8 cellular contexts compared by ENCODE assay signal in the genomic region with DNA sequence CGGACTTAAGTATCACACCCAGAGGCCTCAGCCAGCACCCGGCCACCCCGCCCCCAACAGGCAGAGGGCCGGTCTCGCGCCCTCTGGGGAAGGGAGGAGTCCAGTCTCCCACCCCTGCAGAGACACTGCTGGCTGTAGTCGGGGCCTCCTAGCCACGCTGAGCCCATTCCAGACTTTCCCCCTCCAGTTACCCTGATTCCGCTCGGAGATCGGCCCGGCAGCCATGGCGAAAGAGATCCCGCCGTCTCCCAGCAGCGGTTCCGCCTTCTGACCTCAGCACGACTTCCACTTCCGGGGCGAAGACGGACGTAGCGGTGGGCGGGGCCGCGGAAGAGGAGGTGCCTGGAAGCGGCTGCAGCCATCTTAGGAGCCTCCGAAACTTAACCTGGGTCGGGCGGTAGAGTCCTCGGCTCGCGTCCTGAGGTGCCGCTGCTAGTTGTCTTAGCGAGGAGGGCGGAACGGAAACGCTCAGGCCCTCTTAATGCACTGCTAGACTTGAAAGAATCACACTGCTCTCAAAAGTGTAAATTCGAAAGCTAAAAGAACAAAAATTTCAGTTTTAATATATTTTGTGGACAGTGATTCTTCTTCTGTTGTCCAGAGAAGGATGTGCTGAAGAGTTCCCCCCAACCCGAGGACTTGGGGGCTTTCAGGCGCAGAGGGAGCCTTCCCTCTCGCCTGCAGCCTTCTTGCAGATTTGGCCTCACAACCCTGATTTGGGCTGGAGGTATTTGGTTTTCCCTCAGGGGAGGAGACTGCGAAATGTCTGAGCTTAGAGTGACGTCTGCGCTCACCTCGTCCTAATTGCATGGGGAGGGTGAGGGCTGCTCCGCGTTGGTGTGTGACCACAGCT. TPM values are rescaled to one million over a fixed set of nuclear protein-coding genes. Genes with fewer than 3 reads are reported as not detected.
DNase-seq lines count a peak whose midpoint lies in the region; ATAC-seq and TF ChIP-seq lines count a peak whose summit lies in the region.

A gene with protein sequence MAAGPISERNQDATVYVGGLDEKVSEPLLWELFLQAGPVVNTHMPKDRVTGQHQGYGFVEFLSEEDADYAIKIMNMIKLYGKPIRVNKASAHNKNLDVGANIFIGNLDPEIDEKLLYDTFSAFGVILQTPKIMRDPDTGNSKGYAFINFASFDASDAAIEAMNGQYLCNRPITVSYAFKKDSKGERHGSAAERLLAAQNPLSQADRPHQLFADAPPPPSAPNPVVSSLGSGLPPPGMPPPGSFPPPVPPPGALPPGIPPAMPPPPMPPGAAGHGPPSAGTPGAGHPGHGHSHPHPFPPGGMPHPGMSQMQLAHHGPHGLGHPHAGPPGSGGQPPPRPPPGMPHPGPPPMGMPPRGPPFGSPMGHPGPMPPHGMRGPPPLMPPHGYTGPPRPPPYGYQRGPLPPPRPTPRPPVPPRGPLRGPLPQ (minus strand): TSS at position 269 of the 853 bp plus-strand sequence. CDS start 44 bp downstream, at position 225.

- no peak for TF ChIP-seq CTCF in GM13976 (IDR thresholded peaks at IDR 0.05; ENCODE audit: borderline replicate concordance, control extremely low read depth, extremely low read depth, insufficient read depth, missing control alignments)
- TF ChIP-seq CTCF in type B pancreatic cell (conservative IDR thresholded peaks at IDR 0.05): peak; percentile 17

- H3K27ac Mint-ChIP-seq in type B pancreatic cell: peak within 1 kb of the TSS; percentile 97

- 0 to 1% (median 0%) methylated on average over 43 to 48 of the region's 48 CpGs for WGBS in adipose tissue, 3 donors

- H3K36me3 Mint-ChIP-seq in type B pancreatic cell: peaks cover 47% of the 10 kb centered on the region

- DNase-seq in GM13976 (ENCODE audit: low spot score) (peak; percentile 94), NCI-H146 (lab: John Stamatoyannopoulos, UW) (peak; percentile 95), T-helper 1 cell (peak; percentile 89 to 97 (median 93)), cardiac septum (ENCODE audit: low spot score) (peak; percentile 99), pons (ENCODE audit: low spot score) (peak; percentile 93), type B pancreatic cell (ENCODE audit: extremely low spot score, unreplicated experiment) (peak; percentile 93)

- peaks cover 17% of the 10 kb centered on the region for H3K4me1 Mint-ChIP-seq in type B pancreatic cell (ENCODE audit: unreplicated experiment)

- no peaks in the 10 kb centered on the region for H3K9me3 Mint-ChIP-seq in type B pancreatic cell

- ATAC-seq in HG02870 (IDR thresholded peaks at IDR 0.05; ENCODE audit: unreplicated experiment): peak; percentile 90

- peak within 1 kb of the TSS; percentile 99 for H3K4me3 Mint-ChIP-seq in type B pancreatic cell

- intact Hi-C loops in cardiac septum (cut with DNase I): loop anchor here (2.0 kb wide), 1 partner anchor 29 kb away; a partner anchor contains a TSS

- H3K27me3 Mint-ChIP-seq in type B pancreatic cell: no peaks in the 10 kb centered on the region

- peak within 1 kb of the TSS; percentile 60 for H3K27ac ChIP-seq in adipose tissue (ENCODE audit: low read depth, low read length)

- in situ Hi-C loops in GM13976 (cut with MboI; ENCODE audit: low sequenced_read_pairs, unreplicated experiment): no loop called here

RNA-seq across cellular contexts. Expression of the gene that starts here (rescaled TPM):
- polyA plus RNA-seq in adipose tissue: 10 to 100 TPM; 13.0 to 34.8 (median 23.6) TPM
- total RNA-seq in cardiac septum (30.3 TPM), type B pancreatic cell (ENCODE audit: low replicate concordance) (60.8 and 72.2 TPM in 2 replicates)

Comparison
In these comparisons a context has a peak if more than half of its experiments do, and no peak if none do; other contexts are left out.
1. Peak in every context shown above with its lines: DNase-seq, ATAC-seq and H3K27ac ChIP-seq.